15 cellular contexts compared by ENCODE assay signal in genomic region chr2:88074854-88075292, GRCh38. TPM values are rescaled to one million over a fixed set of nuclear protein-coding genes. Genes with fewer than 3 reads are reported as not detected.
DNase-seq lines count a peak whose midpoint lies in the region; FAIRE-seq and TF ChIP-seq lines count a peak whose summit lies in the region.
"Had no signal": no experiment of that assay in that cellular context is flagged by ENCODE, and none has a peak within 500 bp of the region (broad histone marks: within the 10 kb centered on the region; RNA-seq: fewer than 3 reads in every experiment).

No MANE protein-coding gene starts in this region.

- H3K27ac ChIP-seq in astrocyte (ENCODE audit: low read depth, low read length), result no peak overlapping the region
- H3K27ac ChIP-seq: prostate gland, vagina had no signal

- H3K4me3 ChIP-seq in AG09309 (ENCODE audit: control insufficient read depth, low read depth, low read length) (no peak overlapping the region), astrocyte (ENCODE audit: insufficient read depth, low read depth, low read length) (no peak overlapping the region), lower leg skin (ENCODE audit: low read depth, poor library complexity, severe bottlenecking) (no peak overlapping the region)
- H3K4me3 ChIP-seq: prostate gland, vagina had no signal

- H3K27me3 Mint-ChIP-seq in astrocyte (ENCODE audit: low read depth, unreplicated experiment), result peaks cover 2% of the 10 kb centered on the region
- H3K27me3 Mint-ChIP-seq: activated naive CD4-positive, alpha-beta T cell treated with anti-CD3 and anti-CD28 coated beads, Interleukin-2, amount 50 U/mL, for 24 hours; CD4-positive, alpha-beta T cell had no signal

- no peak overlapping the region for H3K9ac ChIP-seq in astrocyte (ENCODE audit: low read length)

- H3K4me1 Mint-ChIP-seq in astrocyte (ENCODE audit: low read depth, unreplicated experiment), result peaks cover 2% of the 10 kb centered on the region
- H3K4me1 Mint-ChIP-seq: activated CD4-positive, alpha-beta memory T cell treated with anti-CD3 and anti-CD28 coated beads, Interleukin-2, amount 10 ng/mL, durations not matched to agents 7 days and 5 days; activated naive CD4-positive, alpha-beta T cell treated with anti-CD3 and anti-CD28 coated beads, Interleukin-2, amount 50 U/mL, for 24 hours; endodermal cell had no signal

- H2AFZ ChIP-seq in astrocyte (ENCODE audit: low read depth, low read length), result no peak overlapping the region

- no peak overlapping the region for H3K4me3 Mint-ChIP-seq in astrocyte (ENCODE audit: unreplicated experiment)
- H3K4me3 Mint-ChIP-seq: activated CD4-positive, alpha-beta memory T cell treated with anti-CD3 and anti-CD28 coated beads, Interleukin-2, amount 10 ng/mL, durations not matched to agents 7 days and 5 days; activated naive CD4-positive, alpha-beta T cell treated with anti-CD3 and anti-CD28 coated beads, Interleukin-2, amount 50 U/mL, for 24 hours; CD4-positive, alpha-beta T cell; endodermal cell had no signal

- no peaks in the 10 kb centered on the region for H3K36me3 ChIP-seq in astrocyte (ENCODE audit: insufficient read depth, low read length)
- H3K36me3 ChIP-seq: prostate gland, vagina had no signal

- no peaks in the 10 kb centered on the region for H3K36me3 Mint-ChIP-seq in astrocyte (ENCODE audit: low read depth, unreplicated experiment)
- H3K36me3 Mint-ChIP-seq: activated naive CD4-positive, alpha-beta T cell treated with anti-CD3 and anti-CD28 coated beads, Interleukin-2, amount 50 U/mL, for 24 hours had no signal

- TF ChIP-seq CTCF in AG09309 (IDR thresholded peaks at IDR 0.05; ENCODE audit: control insufficient read depth, insufficient read depth, low read depth, low read length, missing control alignments) (no peak), astrocyte (IDR thresholded peaks at IDR 0.05; ENCODE audit: insufficient read depth, low read depth, low read length) (no peak), lower leg skin (IDR thresholded peaks at IDR 0.05) (no peak)

- no peak for FAIRE-seq in astrocyte (lab: Jason Lieb, UNC)

- no peak overlapping the region for H3K27ac Mint-ChIP-seq in astrocyte (ENCODE audit: unreplicated experiment)
- H3K27ac Mint-ChIP-seq: activated CD4-positive, alpha-beta memory T cell treated with anti-CD3 and anti-CD28 coated beads, Interleukin-2, amount 10 ng/mL, durations not matched to agents 7 days and 5 days; activated naive CD4-positive, alpha-beta T cell treated with anti-CD3 and anti-CD28 coated beads, Interleukin-2, amount 50 U/mL, for 24 hours; CD4-positive, alpha-beta T cell; endodermal cell had no signal

- H3K27me3 ChIP-seq in astrocyte (ENCODE audit: insufficient read depth, low read length), result no peaks in the 10 kb centered on the region
- H3K27me3 ChIP-seq: vagina had no signal

- H3K4me2 ChIP-seq in astrocyte (ENCODE audit: low read length), result no peak overlapping the region

- no peaks in the 10 kb centered on the region for H3K79me2 ChIP-seq in astrocyte (ENCODE audit: insufficient read depth, low read length)

- TF ChIP-seq POLR2A in lower leg skin (IDR thresholded peaks at IDR 0.05), result no peak

- H3K4me1 ChIP-seq in astrocyte (ENCODE audit: insufficient read depth, low read length), result peaks cover 5% of the 10 kb centered on the region
- H3K4me1 ChIP-seq: prostate gland, vagina had no signal

- H4K20me1 ChIP-seq in astrocyte (ENCODE audit: insufficient read depth, low read length), result no peaks in the 10 kb centered on the region

- no peaks in the 10 kb centered on the region for H3K9me3 ChIP-seq in astrocyte (ENCODE audit: insufficient read depth, low read depth, low read length)
- H3K9me3 ChIP-seq: prostate gland, vagina had no signal

- 39 to 42% methylated on average over 4 of the region's 4 CpGs for WGBS in lower leg skin, 2 donors

- intact Hi-C loops in lower leg skin (cut with DNase I; ENCODE audit: low total_unique reads), result no loop called here

- H3K9me3 Mint-ChIP-seq in astrocyte (ENCODE audit: unreplicated experiment), result peaks cover 9% of the 10 kb centered on the region
- H3K9me3 Mint-ChIP-seq: activated CD4-positive, alpha-beta memory T cell treated with anti-CD3 and anti-CD28 coated beads, Interleukin-2, amount 10 ng/mL, durations not matched to agents 7 days and 5 days; activated naive CD4-positive, alpha-beta T cell treated with anti-CD3 and anti-CD28 coated beads, Interleukin-2, amount 50 U/mL, for 24 hours; CD4-positive, alpha-beta T cell had no signal

- DNase-seq in AG09309 (ENCODE audit: low read depth), result peak; percentile 86
- peak; percentile 56 for DNase-seq in M059J (ENCODE audit: low read depth)
- peak; percentile 88 for DNase-seq in astrocyte (ENCODE audit: low read depth)
- DNase-seq in iris pigment epithelial cell (ENCODE audit: low read depth), result peak; percentile 90
- no peak for DNase-seq in SW480 (ENCODE audit: low spot score)
- no peak for DNase-seq in lower leg skin (ENCODE audit: low spot score in 2 of 2)
- DNase-seq in NCI-H526 treated with DMSO at 0.1 percent for 48 hours (lab: John Stamatoyannopoulos, UW), result no peak
- DNase-seq in retina, result no peak
- DNase-seq: activated CD4-positive, alpha-beta memory T cell treated with anti-CD3 and anti-CD28 coated beads, Interleukin-2, amount 10 ng/mL, durations not matched to agents 7 days and 5 days; CD4-positive, alpha-beta T cell; endodermal cell; kidney glomerular epithelial cell had no signal

RNA-seq across cellular contexts. Expression of gene SMYD1, which starts 7.2 kb away (rescaled TPM):
- total RNA-seq in M059J (2014; rRNA removed; shearing (Covaris generic)), result not detected in 2 replicates
- total RNA-seq in astrocyte, result not detected in 2 replicates
- total RNA-seq in lower leg skin, result under 1 TPM in 1 of 4 donors, not detected in 3; 0.04 TPM
- total RNA-seq: activated CD4-positive, alpha-beta memory T cell treated with anti-CD3 and anti-CD28 coated beads, Interleukin-2, amount 10 ng/mL, durations not matched to agents 7 days and 5 days; CD4-positive, alpha-beta T cell; endodermal cell; vagina had no signal

RNA-seq across cellular contexts. Expression of gene KRCC1, which starts 19.3 kb away (rescaled TPM):
- total RNA-seq in M059J (2014; rRNA removed; shearing (Covaris generic)), result 17.8 and 23.8 TPM in 2 replicates
- total RNA-seq in astrocyte, result 17.7 and 18.3 TPM in 2 replicates
- total RNA-seq in lower leg skin, result 10 to 100 TPM; 11.5 to 27.9 (median 16.3) TPM

RNA-seq across cellular contexts. Expression of gene FABP1, which starts 53.0 kb away (rescaled TPM):
- not detected in 2 replicates for total RNA-seq in M059J (2014; rRNA removed; shearing (Covaris generic))
- total RNA-seq in astrocyte, result not detected in 2 replicates
- not detected for total RNA-seq in lower leg skin
- total RNA-seq: activated CD4-positive, alpha-beta memory T cell treated with anti-CD3 and anti-CD28 coated beads, Interleukin-2, amount 10 ng/mL, durations not matched to agents 7 days and 5 days; CD4-positive, alpha-beta T cell; endodermal cell; prostate gland; vagina had no signal

RNA-seq across cellular contexts. Expression of gene RNU2-63P, which starts 58.5 kb away (rescaled TPM):
- not detected in 2 replicates for total RNA-seq in M059J (2014; rRNA removed; shearing (Covaris generic))
- total RNA-seq in astrocyte, result 4.2 and 6.6 TPM in 2 replicates
- total RNA-seq in lower leg skin, result not detected
- total RNA-seq: prostate gland, vagina had no signal

Comparison
In these comparisons a context has a peak if more than half of its experiments do, and no peak if none do; other contexts are left out.
1. DNase-seq: peak in AG09309 (single experiment), M059J (single experiment), astrocyte (single experiment) and iris pigment epithelial cell (single experiment); none in SW480 (single experiment), lower leg skin (0 of 2), NCI-H526 treated with DMSO at 0.1 percent for 48 hours (single experiment) and retina (single experiment).